In genomic region chr10:28754930-28755718, GRCh38 we compare ENCODE assay signal across 2 cellular contexts.
TF ChIP-seq lines count a peak whose summit lies in the region.

No MANE protein-coding gene starts in this region.

TF ChIP-seq in HEK293, 187 proteins besides CTCF, POLR2A, EP300 and RAD21 (continued from another document):
- TF ChIP-seq ZBTB17 (tag by site-specific recombination; IDR thresholded peaks at IDR 0.05), result peak; percentile 94
- peak; percentile 64 for TF ChIP-seq SCRT2 (tag by site-specific recombination; IDR thresholded peaks at IDR 0.05)

TF ChIP-seq in SK-N-SH, 30 proteins besides CTCF, POLR2A, EP300 and RAD21 (continued from another document):
- TF ChIP-seq IRF3 (IDR thresholded peaks at IDR 0.05; ENCODE audit: low read depth, low read length) (no peak), YY1 (IDR thresholded peaks at IDR 0.05; ENCODE audit: low read depth) (no peak), ZBTB33 (IDR thresholded peaks at IDR 0.05; ENCODE audit: borderline replicate concordance, low read depth) (no peak), TAF1 (IDR thresholded peaks at IDR 0.05; ENCODE audit: borderline replicate concordance, low read depth, low read length) (no peak), TEAD4 (IDR thresholded peaks at IDR 0.05; ENCODE audit: borderline replicate concordance, insufficient read depth) (no peak), REST (IDR thresholded peaks at IDR 0.05; ENCODE audit: low read depth, low read length) (no peak), MAX (IDR thresholded peaks at IDR 0.05; ENCODE audit: low read depth) (no peak), NFIC (IDR thresholded peaks at IDR 0.05; ENCODE audit: borderline replicate concordance) (no peak), POLR2AphosphoS5 (IDR thresholded peaks at IDR 0.05; ENCODE audit: low read depth, low read length) (no peak)
